In genomic region chr7:158620418-158620817, GRCh38 we compare ENCODE assay signal across 1 cellular context.
TF ChIP-seq lines count a peak whose summit lies in the region.

No MANE protein-coding gene starts in this region.

TF ChIP-seq in GM12878, 131 proteins besides CTCF, POLR2A, EP300 and RAD21 (continued from another document):
- no peak for TF ChIP-seq BCL11A (IDR thresholded peaks at IDR 0.05; ENCODE audit: low read depth, low read length)
- no peak for TF ChIP-seq SMAD1 (IDR thresholded peaks at IDR 0.05; ENCODE audit: low read depth, partially characterized antibody)
- TF ChIP-seq SMC3 (IDR thresholded peaks at IDR 0.05; ENCODE audit: borderline replicate concordance, low read length) = no peak
- no peak for TF ChIP-seq PBX3 (IDR thresholded peaks at IDR 0.05; ENCODE audit: insufficient replicate concordance, low read depth, low read length)
- TF ChIP-seq, protein P1, sequence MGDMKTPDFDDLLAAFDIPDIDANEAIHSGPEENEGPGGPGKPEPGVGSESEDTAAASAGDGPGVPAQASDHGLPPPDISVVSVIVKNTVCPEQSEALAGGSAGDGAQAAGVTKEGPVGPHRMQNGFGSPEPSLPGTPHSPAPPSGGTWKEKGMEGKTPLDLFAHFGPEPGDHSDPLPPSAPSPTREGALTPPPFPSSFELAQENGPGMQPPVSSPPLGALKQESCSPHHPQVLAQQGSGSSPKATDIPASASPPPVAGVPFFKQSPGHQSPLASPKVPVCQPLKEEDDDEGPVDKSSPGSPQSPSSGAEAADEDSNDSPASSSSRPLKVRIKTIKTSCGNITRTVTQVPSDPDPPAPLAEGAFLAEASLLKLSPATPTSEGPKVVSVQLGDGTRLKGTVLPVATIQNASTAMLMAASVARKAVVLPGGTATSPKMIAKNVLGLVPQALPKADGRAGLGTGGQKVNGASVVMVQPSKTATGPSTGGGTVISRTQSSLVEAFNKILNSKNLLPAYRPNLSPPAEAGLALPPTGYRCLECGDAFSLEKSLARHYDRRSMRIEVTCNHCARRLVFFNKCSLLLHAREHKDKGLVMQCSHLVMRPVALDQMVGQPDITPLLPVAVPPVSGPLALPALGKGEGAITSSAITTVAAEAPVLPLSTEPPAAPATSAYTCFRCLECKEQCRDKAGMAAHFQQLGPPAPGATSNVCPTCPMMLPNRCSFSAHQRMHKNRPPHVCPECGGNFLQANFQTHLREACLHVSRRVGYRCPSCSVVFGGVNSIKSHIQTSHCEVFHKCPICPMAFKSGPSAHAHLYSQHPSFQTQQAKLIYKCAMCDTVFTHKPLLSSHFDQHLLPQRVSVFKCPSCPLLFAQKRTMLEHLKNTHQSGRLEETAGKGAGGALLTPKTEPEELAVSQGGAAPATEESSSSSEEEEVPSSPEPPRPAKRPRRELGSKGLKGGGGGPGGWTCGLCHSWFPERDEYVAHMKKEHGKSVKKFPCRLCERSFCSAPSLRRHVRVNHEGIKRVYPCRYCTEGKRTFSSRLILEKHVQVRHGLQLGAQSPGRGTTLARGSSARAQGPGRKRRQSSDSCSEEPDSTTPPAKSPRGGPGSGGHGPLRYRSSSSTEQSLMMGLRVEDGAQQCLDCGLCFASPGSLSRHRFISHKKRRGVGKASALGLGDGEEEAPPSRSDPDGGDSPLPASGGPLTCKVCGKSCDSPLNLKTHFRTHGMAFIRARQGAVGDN (IDR thresholded peaks at IDR 0.05) = no peak
- no peak for TF ChIP-seq MYB (IDR thresholded peaks at IDR 0.05; ENCODE audit: borderline replicate concordance, low read depth, low read length)
- TF ChIP-seq SIX5 (IDR thresholded peaks at IDR 0.05; ENCODE audit: low read depth, low read length, severe bottlenecking) = no peak
- TF ChIP-seq IKZF2 (IDR thresholded peaks at IDR 0.05) = no peak
- no peak for TF ChIP-seq NRF1 (conservative IDR thresholded peaks at IDR 0.05; ENCODE audit: low read depth, low read length)
- TF ChIP-seq SUPT20H (IDR thresholded peaks at IDR 0.05; ENCODE audit: borderline replicate concordance, control insufficient read depth, low read depth, low read length) = no peak
- no peak for TF ChIP-seq NR2F1 (conservative IDR thresholded peaks at IDR 0.05)
- no peak for TF ChIP-seq MTA2 (IDR thresholded peaks at IDR 0.05; ENCODE audit: low read depth)
